Comparison of ENCODE assay signal across 7 cellular contexts in genomic region chr16:11583889-11584565, GRCh38. TPM values are rescaled to one million over a fixed set of nuclear protein-coding genes. Genes with fewer than 3 reads are reported as not detected.
A peak's percentile ranks its signal among the peaks of the same experiment; 100 is the strongest.
DNase-seq lines count a peak whose midpoint lies in the region; ATAC-seq lines count a peak whose summit lies in the region.

No MANE protein-coding gene starts in this region.

- H3K9me3 ChIP-seq in GM23248 (ENCODE audit: low read depth), result no peaks in the 10 kb centered on the region
- no peaks in the 10 kb centered on the region for H3K9me3 ChIP-seq in esophagus (ENCODE audit: control insufficient read depth in 2 of 2, insufficient read depth in 1 of 2, low read depth in 1 of 2, low read length in 1 of 2)

- H3K9ac ChIP-seq in GM23248 (peak overlapping the region; percentile 19; the same call in 1 of the 2 replicates), rectal smooth muscle tissue (ENCODE audit: low read length) (no peak overlapping the region)

- in situ Hi-C loops in GM23248 (cut with MboI), result no loop called here

- peaks cover 7% of the 10 kb centered on the region; the same call in 1 of the 2 replicates for H4K20me1 ChIP-seq in GM23248 (ENCODE audit: insufficient read depth)

- peak overlapping the region; percentile 21 for H3K4me2 ChIP-seq in GM23248 (ENCODE audit: unreplicated experiment)

- H3K9me2 ChIP-seq in GM23248 (ENCODE audit: insufficient read depth), result no peaks in the 10 kb centered on the region

- H3K4me3 ChIP-seq in GM23248 (peak overlapping the region; percentile 23), esophagus (ENCODE audit: low read depth in 1 of 2, low read length in 2 of 2) (no peak overlapping the region), rectal smooth muscle tissue (ENCODE audit: low read length) (peak overlapping the region; percentile 40)

- H3K36me3 ChIP-seq in GM23248 (ENCODE audit: low read depth), result no peaks in the 10 kb centered on the region
- H3K36me3 ChIP-seq in esophagus (ENCODE audit: control insufficient read depth in 2 of 2, insufficient read depth in 2 of 2, low read length in 1 of 2), result no peaks in the 10 kb centered on the region
- no peaks in the 10 kb centered on the region for H3K36me3 ChIP-seq in rectal smooth muscle tissue (ENCODE audit: control insufficient read depth, insufficient read depth, low read length)

- H3K27me3 ChIP-seq in GM23248 (replicated peaks; ENCODE audit: insufficient read depth) (no peaks in the 10 kb centered on the region), esophagus (ENCODE audit: control insufficient read depth in 1 of 2, insufficient read depth in 2 of 2, low read length in 2 of 2) (no peaks in the 10 kb centered on the region), rectal smooth muscle tissue (ENCODE audit: control insufficient read depth, insufficient read depth, low read length) (no peaks in the 10 kb centered on the region)

- H2AFZ ChIP-seq in GM23248, result no peak overlapping the region

- peaks cover 82% of the 10 kb centered on the region for H3K79me2 ChIP-seq in GM23248 (ENCODE audit: insufficient read depth)

- DNase-seq in GM23248 (no peak), NOMO-1 treated with dmso at 0.1 percent for 144 hours (lab: John Stamatoyannopoulos, UW; ENCODE audit: unreplicated experiment) (peak; percentile 23), NCI-H2107 (lab: John Stamatoyannopoulos, UW) (no peak)

- H3K4me1 ChIP-seq in GM23248 (ENCODE audit: insufficient read depth) (peaks cover 40% of the 10 kb centered on the region), esophagus (ENCODE audit: control insufficient read depth in 2 of 2, insufficient read depth in 2 of 2, low read length in 1 of 2) (no peaks in the 10 kb centered on the region), rectal smooth muscle tissue (ENCODE audit: control insufficient read depth, insufficient read depth, low read length) (no peaks in the 10 kb centered on the region)

- no peak for ATAC-seq in HG03432 (IDR thresholded peaks at IDR 0.05; ENCODE audit: unreplicated experiment)
- ATAC-seq in GM21515 (IDR thresholded peaks at IDR 0.05; ENCODE audit: unreplicated experiment), result no peak

- WGBS in GM23248 (ENCODE audit: low coverage in 1 of 2, low lambda C conversion rate in 2 of 2, missing lambda C conversion rate in 2 of 2), 2 experiments, result 54 to 64% methylated on average over 7 of the region's 7 CpGs
- 14% methylated on average over 7 of the region's 7 CpGs for WGBS in esophagus, 2 donors

- H3K27ac ChIP-seq in GM23248 (peak overlapping the region; percentile 31; the same call in 1 of the 2 replicates), esophagus (ENCODE audit: low read depth in 2 of 2, low read length in 1 of 2) (peak overlapping the region; percentile 45 to 65), rectal smooth muscle tissue (ENCODE audit: low read depth, low read length) (no peak overlapping the region)

- peaks cover 37% of the 10 kb centered on the region for H3F3A ChIP-seq in GM23248 (ENCODE audit: insufficient read depth)

RNA-seq across cellular contexts. Expression of gene LITAF, which starts 2.7 kb away (rescaled TPM):
- 83.2 and 92.1 TPM in 2 replicates for total RNA-seq in GM23248 (2014; rRNA removed; shearing (Covaris generic))
- 150 and 159 TPM in 2 replicates for polyA plus RNA-seq in GM23248 (2016; fragmentation: Nextera tagmentation; extraction: Ambion mirVana)
- 10 to 100 TPM; 10.9 to 28.7 TPM for polyA plus RNA-seq in esophagus

Comparison
In these comparisons a context has a peak if more than half of its experiments do, and no peak if none do; other contexts are left out.
1. H3K4me3 ChIP-seq: peak in GM23248 (single experiment) and rectal smooth muscle tissue (single experiment); none in esophagus (0 of 2).